ENCODE assay signal across 8 cellular contexts in genomic region chr3:111978833-111979688, GRCh38. TPM values are rescaled to one million over a fixed set of nuclear protein-coding genes. Genes with fewer than 3 reads are reported as not detected.
DNase-seq lines count a peak whose midpoint lies in the region; ATAC-seq, FAIRE-seq and TF ChIP-seq lines count a peak whose summit lies in the region.

ABHD10 (plus strand) TSS chr3:111979026; CDS start chr3:111979062, 36 bp downstream.

- FAIRE-seq in urothelium cell line (lab: Jason Lieb, UNC): peak; percentile 99

- H3K36me3 Mint-ChIP-seq in T-helper 17 cell (ENCODE audit: low read depth): peaks cover 2% of the 10 kb centered on the region

- H3K4me1 ChIP-seq in right atrium auricular region (peaks cover 0 to 8% of the 10 kb centered on the region in 2 donors), psoas muscle (peaks cover 10% of the 10 kb centered on the region)

- peaks cover 12% of the 10 kb centered on the region for H3K4me1 Mint-ChIP-seq in T-helper 17 cell

- in situ Hi-C loops in GM13976 (cut with MboI; ENCODE audit: low sequenced_read_pairs, unreplicated experiment): no loop called here

- peak within 1 kb of the TSS; percentile 80 for H3K27ac ChIP-seq in angular gyrus (ENCODE audit: low read depth, low read length)
- H3K27ac ChIP-seq in right atrium auricular region: peak within 1 kb of the TSS; percentile 87
- peak within 1 kb of the TSS; percentile 74 for H3K27ac ChIP-seq in psoas muscle

- H3K4me3 Mint-ChIP-seq in T-helper 17 cell: peak within 1 kb of the TSS; percentile 91

- peak; percentile 94 for ATAC-seq in HG02852 (IDR thresholded peaks at IDR 0.05; ENCODE audit: unreplicated experiment)
- peak; percentile 96 for ATAC-seq in T-helper 17 cell
- ATAC-seq in psoas muscle: peak; percentile 95 to 99 (median 98)

- TF ChIP-seq CTCF in GM13976 (IDR thresholded peaks at IDR 0.05; ENCODE audit: borderline replicate concordance, control extremely low read depth, extremely low read depth, insufficient read depth, missing control alignments): no peak
- no peak for TF ChIP-seq CTCF in right atrium auricular region (IDR thresholded peaks at IDR 0.05)
- TF ChIP-seq CTCF in psoas muscle (IDR thresholded peaks at IDR 0.05): no peak

- intact Hi-C loops in psoas muscle (cut with DNase I): no loop called here

- peak within 1 kb of the TSS; percentile 95 for H3K27ac Mint-ChIP-seq in T-helper 17 cell

- no peaks in the 10 kb centered on the region for H3K27me3 Mint-ChIP-seq in T-helper 17 cell

- H3K9me3 ChIP-seq in T-helper 17 cell (ENCODE audit: control insufficient read depth, low read length, poor library complexity, severe bottlenecking): no peaks in the 10 kb centered on the region
- H3K9me3 ChIP-seq in right atrium auricular region: no peaks in the 10 kb centered on the region
- H3K9me3 ChIP-seq in psoas muscle: no peaks in the 10 kb centered on the region

- H3K27me3 ChIP-seq in right atrium auricular region (no peaks in the 10 kb centered on the region), psoas muscle (ENCODE audit: insufficient read depth in 3 of 3, low read length in 2 of 3) (no peaks in the 10 kb centered on the region)

- H3K4me3 ChIP-seq in right atrium auricular region (peak within 1 kb of the TSS; percentile 81 to 82), psoas muscle (peak within 1 kb of the TSS; percentile 89)

- no peaks in the 10 kb centered on the region for H3K36me3 ChIP-seq in right atrium auricular region
- peaks cover 0 to 6% of the 10 kb centered on the region in 2 donors for H3K36me3 ChIP-seq in psoas muscle (ENCODE audit: insufficient read depth in 1 of 2, low read depth in 1 of 2)

- 0 to 1% (median 0%) methylated on average over 50 of the region's 50 CpGs for WGBS in psoas muscle, 3 donors

- peak; percentile 90 for DNase-seq in GM13976 (ENCODE audit: low spot score)
- peak; percentile 100 for DNase-seq in NCI-H146 (lab: John Stamatoyannopoulos, UW)
- peak; percentile 90 to 93 (median 91) for DNase-seq in T-helper 17 cell
- peak; percentile 96 for DNase-seq in right atrium auricular region (ENCODE audit: low spot score)
- DNase-seq in psoas muscle: peak; percentile 98 to 99
- peak; percentile 97 for DNase-seq in urothelium cell line (ENCODE audit: low spot score)

RNA-seq across cellular contexts. Expression of gene ABHD10, which starts in this region (rescaled TPM):
- total RNA-seq in T-helper 17 cell: 10 to 100 TPM; 18.2 to 18.7 TPM
- total RNA-seq in right atrium auricular region: 10 to 100 TPM; 15.3 to 20.8 TPM
- 10 to 100 TPM in 3 of 4 donors, 1 to 10 TPM in 1; 8.2 to 17.1 (median 13.2) TPM for total RNA-seq in psoas muscle
- 10 to 100 TPM in 2 of 3 donors, 1 to 10 TPM in 1; 6.1 to 17.0 (median 12.9) TPM for polyA plus RNA-seq in psoas muscle

Comparison
In these comparisons a context has a peak if more than half of its experiments do, and no peak if none do; other contexts are left out.
1. Peak in every context shown above with its lines: DNase-seq, ATAC-seq, H3K4me3 ChIP-seq and H3K27ac ChIP-seq.